8 cellular contexts compared by ENCODE assay signal in genomic region chr13:112942689-112943308, GRCh38. TPM values are rescaled to one million over a fixed set of nuclear protein-coding genes. Genes with fewer than 3 reads are reported as not detected.
DNase-seq lines count a peak whose midpoint lies in the region; ATAC-seq and TF ChIP-seq lines count a peak whose summit lies in the region.

No MANE protein-coding gene starts in this region.

- H3K27ac ChIP-seq in PC-9, result no peak overlapping the region

- ATAC-seq in GM21723 (IDR thresholded peaks at IDR 0.05; ENCODE audit: unreplicated experiment), result peak; percentile 99

- no peaks in the 10 kb centered on the region for H3K36me3 ChIP-seq in PC-9 (ENCODE audit: low read depth)

- DNase-seq in DMS53 treated with DMSO at 0.1 percent for 48 hours (lab: John Stamatoyannopoulos, UW; ENCODE audit: unreplicated experiment) (peak; percentile 61), PC-9 (peak; percentile 91 to 93), fibroblast of gingiva (ENCODE audit: low read depth) (peak; percentile 84), myocyte (ENCODE audit: low read depth) (peak; percentile 97)
- peak; percentile 96 for DNase-seq in Jurkat, Clone E6-1 (ENCODE audit: low read depth, low spot score)
- DNase-seq in activated T-cell treated with anti-CD3 and anti-CD28 coated beads, Interleukin-2, amount 50 U/mL, for 48 hours, result peak; percentile 98 to 100
- peak; percentile 98 for DNase-seq in stimulated activated CD8-positive, alpha-beta memory T cell treated with anti-CD3 and anti-CD28 coated beads, Interleukin-7, amount 100 ng/mL, for 24 hours (ENCODE audit: low read depth)

- H3K9me2 ChIP-seq in PC-9 (ENCODE audit: insufficient read depth), result no peaks in the 10 kb centered on the region

- no peaks in the 10 kb centered on the region for H3K79me2 ChIP-seq in PC-9 (ENCODE audit: low read depth)

- no TSS peak for BruUV-seq in PC-9 (replicated peaks; lab: Mats Ljungman, UMichigan)

- intact Hi-C loops in PC-9 (cut with micrococcal nuclease; ENCODE audit: unreplicated experiment), result loop anchor here (1.0 to 5.0 kb wide), 4 partner anchors 60 to 505 kb away; partner anchors contain the start of genes CUL4A and PCID2

- H3K4me1 ChIP-seq in PC-9 (replicated peaks; ENCODE audit: insufficient read depth), result 0 out of 2 replicates have a peak, but pooled peaks cover 3% of the 10 kb centered on the region

- CTCF ChIA-PET in PC-9 (lab: Charles Lee), result interaction anchor here (0.6 to 1.4 kb wide), 5 partner anchors 27 to 174 kb away, joined by 3 to 5 read pairs (median 4); no protein-coding TSS in a partner anchor

- peak; percentile 98 for TF ChIP-seq CTCF in PC-9 (conservative IDR thresholded peaks at IDR 0.05)

- H3K27me3 ChIP-seq in PC-9 (ENCODE audit: insufficient read depth, low read depth), result no peaks in the 10 kb centered on the region

- POLR2A ChIA-PET in PC-9 (lab: Charles Lee; ENCODE audit: unreplicated experiment), result interaction anchor here (0.6 kb wide), 1 partner anchor 451 kb away, joined by 3 read pairs; no protein-coding TSS in a partner anchor

- no peaks in the 10 kb centered on the region for H3K9me3 ChIP-seq in PC-9 (ENCODE audit: insufficient read depth, low read depth)

- peak overlapping the region; percentile 98; the same call in 1 of the 2 replicates for H2AFZ ChIP-seq in PC-9

- no peaks in the 10 kb centered on the region for H4K20me1 ChIP-seq in PC-9 (ENCODE audit: insufficient read depth)

- H3F3A ChIP-seq in PC-9 (ENCODE audit: insufficient read depth, low read depth), result 0 out of 2 replicates have a peak, but pooled peaks cover 3% of the 10 kb centered on the region

- H3K4me3 ChIP-seq in Jurkat, Clone E6-1 (ENCODE audit: low read length), result no peak overlapping the region
- peak overlapping the region; percentile 68; the same call in 1 of the 2 replicates for H3K4me3 ChIP-seq in PC-9

- H3K4me2 ChIP-seq in PC-9, result peak overlapping the region; percentile 92

RNA-seq across cellular contexts. Expression of gene MCF2L, which starts 26.2 kb away (rescaled TPM):
- 3.3 TPM for polyA plus RNA-seq in Jurkat, Clone E6-1 (2012; ENCODE audit: insufficient read depth, insufficient read length)
- 21.7 and 28.2 TPM in 2 replicates for total RNA-seq in PC-9 (2021)
- 31.2 and 34.4 TPM in 2 replicates for total RNA-seq in myocyte
- 18.3 TPM for polyA plus RNA-seq in myocyte (2012)
